ENCODE assay signal across 1 cellular context in the genomic region with DNA sequence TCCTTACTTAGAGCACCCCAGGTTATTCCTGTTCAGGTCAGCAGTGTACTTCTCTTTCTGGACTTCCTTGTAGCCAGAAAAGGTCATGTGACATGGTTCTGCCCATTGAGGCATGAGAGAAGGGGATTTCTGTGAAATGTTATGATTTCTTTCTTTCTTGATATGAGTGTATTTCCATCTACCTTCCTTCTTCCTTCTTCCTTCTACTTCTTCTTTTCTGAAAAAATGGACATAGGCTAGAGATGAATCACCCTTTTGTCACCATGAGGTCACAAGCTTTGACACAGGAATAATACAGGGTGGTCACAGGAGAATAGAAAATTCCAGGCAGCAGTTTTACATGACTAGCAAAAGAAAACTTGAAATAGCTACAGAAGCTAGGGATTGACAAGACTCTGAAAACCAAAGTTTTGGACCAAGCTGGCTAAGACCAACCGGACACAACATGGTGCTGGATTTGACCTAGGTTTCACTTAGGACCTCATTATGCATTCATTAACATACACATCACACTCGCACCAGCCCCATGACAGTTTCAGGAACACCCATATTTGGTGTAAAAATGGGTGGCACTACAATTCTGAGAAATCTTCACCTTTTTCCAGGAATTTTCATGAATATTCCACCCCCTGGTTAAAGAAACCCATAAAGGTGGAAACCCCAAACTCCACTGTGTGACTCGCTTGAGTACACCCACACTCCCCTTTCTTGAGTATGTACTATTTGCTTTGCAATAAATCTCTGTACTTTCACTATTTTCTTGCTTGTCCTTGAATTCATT.
TF ChIP-seq lines count a peak whose summit lies in the region.

No MANE protein-coding gene starts in this region.

TF ChIP-seq in K562, 482 proteins besides CTCF, POLR2A, EP300 and RAD21 (continued from another document):
- TF ChIP-seq, protein P1, sequence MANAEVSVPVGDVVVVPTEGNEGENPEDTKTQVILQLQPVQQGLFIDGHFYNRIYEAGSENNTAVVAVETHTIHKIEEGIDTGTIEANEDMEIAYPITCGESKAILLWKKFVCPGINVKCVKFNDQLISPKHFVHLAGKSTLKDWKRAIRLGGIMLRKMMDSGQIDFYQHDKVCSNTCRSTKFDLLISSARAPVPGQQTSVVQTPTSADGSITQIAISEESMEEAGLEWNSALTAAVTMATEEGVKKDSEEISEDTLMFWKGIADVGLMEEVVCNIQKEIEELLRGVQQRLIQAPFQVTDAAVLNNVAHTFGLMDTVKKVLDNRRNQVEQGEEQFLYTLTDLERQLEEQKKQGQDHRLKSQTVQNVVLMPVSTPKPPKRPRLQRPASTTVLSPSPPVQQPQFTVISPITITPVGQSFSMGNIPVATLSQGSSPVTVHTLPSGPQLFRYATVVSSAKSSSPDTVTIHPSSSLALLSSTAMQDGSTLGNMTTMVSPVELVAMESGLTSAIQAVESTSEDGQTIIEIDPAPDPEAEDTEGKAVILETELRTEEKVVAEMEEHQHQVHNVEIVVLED (CRISPR knock-in tag; IDR thresholded peaks at IDR 0.05), result no peak
- TF ChIP-seq, protein P2, sequence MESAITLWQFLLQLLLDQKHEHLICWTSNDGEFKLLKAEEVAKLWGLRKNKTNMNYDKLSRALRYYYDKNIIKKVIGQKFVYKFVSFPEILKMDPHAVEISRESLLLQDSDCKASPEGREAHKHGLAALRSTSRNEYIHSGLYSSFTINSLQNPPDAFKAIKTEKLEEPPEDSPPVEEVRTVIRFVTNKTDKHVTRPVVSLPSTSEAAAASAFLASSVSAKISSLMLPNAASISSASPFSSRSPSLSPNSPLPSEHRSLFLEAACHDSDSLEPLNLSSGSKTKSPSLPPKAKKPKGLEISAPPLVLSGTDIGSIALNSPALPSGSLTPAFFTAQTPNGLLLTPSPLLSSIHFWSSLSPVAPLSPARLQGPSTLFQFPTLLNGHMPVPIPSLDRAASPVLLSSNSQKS (CRISPR knock-in tag; IDR thresholded peaks at IDR 0.05), result no peak
- TF ChIP-seq ZNF551 (CRISPR knock-in tag; IDR thresholded peaks at IDR 0.05) (no peak), SRSF1 (IDR thresholded peaks at IDR 0.05; ENCODE audit: low read depth, low read length) (no peak), NFE2 (IDR thresholded peaks at IDR 0.05; ENCODE audit: low read depth) (no peak), CEBPB (tag; IDR thresholded peaks at IDR 0.05) (no peak), MEF2A (IDR thresholded peaks at IDR 0.05; ENCODE audit: control insufficient read depth, low read depth, low read length) (no peak), SREBF2 (CRISPR knock-in tag; IDR thresholded peaks at IDR 0.05) (no peak), L3MBTL2 (IDR thresholded peaks at IDR 0.05) (peak; percentile 63), TSHZ1 (CRISPR knock-in tag; IDR thresholded peaks at IDR 0.05) (no peak), HEY1 (CRISPR knock-in tag; IDR thresholded peaks at IDR 0.05; ENCODE audit: borderline replicate concordance) (no peak), TFAM (CRISPR knock-in tag; conservative IDR thresholded peaks at IDR 0.05) (no peak), SREBF1 (IDR thresholded peaks at IDR 0.05; ENCODE audit: borderline replicate concordance, low read depth, low read length) (no peak), ZC3H11A (IDR thresholded peaks at IDR 0.05; ENCODE audit: low read depth, low read length) (no peak), MYC (IDR thresholded peaks at IDR 0.05; ENCODE audit: low read depth, low read length) (peak; percentile 39), MYC (CRISPR knock-in tag; IDR thresholded peaks at IDR 0.05; ENCODE audit: borderline replicate concordance, low read depth) (no peak), EGR1 (conservative IDR thresholded peaks at IDR 0.05) (0 out of 2 replicates have a peak, but pooled peaks have one; percentile 20), MCM2 (IDR thresholded peaks at IDR 0.05; ENCODE audit: low read depth) (no peak), FOXA3 (CRISPR knock-in tag; conservative IDR thresholded peaks at IDR 0.05 in 1 of 2, IDR thresholded peaks at IDR 0.05 in 1 of 2) (no peak), KLF16 (IDR thresholded peaks at IDR 0.05) (no peak), POLR3G (IDR thresholded peaks at IDR 0.05; ENCODE audit: extremely low read depth, insufficient read length, insufficient replicate concordance) (no peak)
- TF ChIP-seq, protein P3, sequence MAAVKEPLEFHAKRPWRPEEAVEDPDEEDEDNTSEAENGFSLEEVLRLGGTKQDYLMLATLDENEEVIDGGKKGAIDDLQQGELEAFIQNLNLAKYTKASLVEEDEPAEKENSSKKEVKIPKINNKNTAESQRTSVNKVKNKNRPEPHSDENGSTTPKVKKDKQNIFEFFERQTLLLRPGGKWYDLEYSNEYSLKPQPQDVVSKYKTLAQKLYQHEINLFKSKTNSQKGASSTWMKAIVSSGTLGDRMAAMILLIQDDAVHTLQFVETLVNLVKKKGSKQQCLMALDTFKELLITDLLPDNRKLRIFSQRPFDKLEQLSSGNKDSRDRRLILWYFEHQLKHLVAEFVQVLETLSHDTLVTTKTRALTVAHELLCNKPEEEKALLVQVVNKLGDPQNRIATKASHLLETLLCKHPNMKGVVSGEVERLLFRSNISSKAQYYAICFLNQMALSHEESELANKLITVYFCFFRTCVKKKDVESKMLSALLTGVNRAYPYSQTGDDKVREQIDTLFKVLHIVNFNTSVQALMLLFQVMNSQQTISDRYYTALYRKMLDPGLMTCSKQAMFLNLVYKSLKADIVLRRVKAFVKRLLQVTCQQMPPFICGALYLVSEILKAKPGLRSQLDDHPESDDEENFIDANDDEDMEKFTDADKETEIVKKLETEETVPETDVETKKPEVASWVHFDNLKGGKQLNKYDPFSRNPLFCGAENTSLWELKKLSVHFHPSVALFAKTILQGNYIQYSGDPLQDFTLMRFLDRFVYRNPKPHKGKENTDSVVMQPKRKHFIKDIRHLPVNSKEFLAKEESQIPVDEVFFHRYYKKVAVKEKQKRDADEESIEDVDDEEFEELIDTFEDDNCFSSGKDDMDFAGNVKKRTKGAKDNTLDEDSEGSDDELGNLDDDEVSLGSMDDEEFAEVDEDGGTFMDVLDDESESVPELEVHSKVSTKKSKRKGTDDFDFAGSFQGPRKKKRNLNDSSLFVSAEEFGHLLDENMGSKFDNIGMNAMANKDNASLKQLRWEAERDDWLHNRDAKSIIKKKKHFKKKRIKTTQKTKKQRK (IDR thresholded peaks at IDR 0.05; ENCODE audit: borderline replicate concordance, low read depth, low read length), result no peak
- TF ChIP-seq, protein P4, sequence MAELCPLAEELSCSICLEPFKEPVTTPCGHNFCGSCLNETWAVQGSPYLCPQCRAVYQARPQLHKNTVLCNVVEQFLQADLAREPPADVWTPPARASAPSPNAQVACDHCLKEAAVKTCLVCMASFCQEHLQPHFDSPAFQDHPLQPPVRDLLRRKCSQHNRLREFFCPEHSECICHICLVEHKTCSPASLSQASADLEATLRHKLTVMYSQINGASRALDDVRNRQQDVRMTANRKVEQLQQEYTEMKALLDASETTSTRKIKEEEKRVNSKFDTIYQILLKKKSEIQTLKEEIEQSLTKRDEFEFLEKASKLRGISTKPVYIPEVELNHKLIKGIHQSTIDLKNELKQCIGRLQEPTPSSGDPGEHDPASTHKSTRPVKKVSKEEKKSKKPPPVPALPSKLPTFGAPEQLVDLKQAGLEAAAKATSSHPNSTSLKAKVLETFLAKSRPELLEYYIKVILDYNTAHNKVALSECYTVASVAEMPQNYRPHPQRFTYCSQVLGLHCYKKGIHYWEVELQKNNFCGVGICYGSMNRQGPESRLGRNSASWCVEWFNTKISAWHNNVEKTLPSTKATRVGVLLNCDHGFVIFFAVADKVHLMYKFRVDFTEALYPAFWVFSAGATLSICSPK (IDR thresholded peaks at IDR 0.05; ENCODE audit: borderline replicate concordance), result no peak
- TF ChIP-seq, protein P5, sequence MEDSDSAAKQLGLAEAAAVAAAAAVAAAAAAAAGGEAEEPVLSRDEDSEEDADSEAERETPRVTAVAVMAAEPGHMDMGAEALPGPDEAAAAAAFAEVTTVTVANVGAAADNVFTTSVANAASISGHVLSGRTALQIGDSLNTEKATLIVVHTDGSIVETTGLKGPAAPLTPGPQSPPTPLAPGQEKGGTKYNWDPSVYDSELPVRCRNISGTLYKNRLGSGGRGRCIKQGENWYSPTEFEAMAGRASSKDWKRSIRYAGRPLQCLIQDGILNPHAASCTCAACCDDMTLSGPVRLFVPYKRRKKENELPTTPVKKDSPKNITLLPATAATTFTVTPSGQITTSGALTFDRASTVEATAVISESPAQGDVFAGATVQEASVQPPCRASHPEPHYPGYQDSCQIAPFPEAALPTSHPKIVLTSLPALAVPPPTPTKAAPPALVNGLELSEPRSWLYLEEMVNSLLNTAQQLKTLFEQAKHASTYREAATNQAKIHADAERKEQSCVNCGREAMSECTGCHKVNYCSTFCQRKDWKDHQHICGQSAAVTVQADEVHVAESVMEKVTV (CRISPR knock-in tag; IDR thresholded peaks at IDR 0.05), result no peak
- TF ChIP-seq, protein P6, sequence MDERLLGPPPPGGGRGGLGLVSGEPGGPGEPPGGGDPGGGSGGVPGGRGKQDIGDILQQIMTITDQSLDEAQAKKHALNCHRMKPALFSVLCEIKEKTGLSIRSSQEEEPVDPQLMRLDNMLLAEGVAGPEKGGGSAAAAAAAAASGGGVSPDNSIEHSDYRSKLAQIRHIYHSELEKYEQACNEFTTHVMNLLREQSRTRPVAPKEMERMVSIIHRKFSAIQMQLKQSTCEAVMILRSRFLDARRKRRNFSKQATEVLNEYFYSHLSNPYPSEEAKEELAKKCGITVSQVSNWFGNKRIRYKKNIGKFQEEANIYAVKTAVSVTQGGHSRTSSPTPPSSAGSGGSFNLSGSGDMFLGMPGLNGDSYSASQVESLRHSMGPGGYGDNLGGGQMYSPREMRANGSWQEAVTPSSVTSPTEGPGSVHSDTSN (CRISPR knock-in tag; IDR thresholded peaks at IDR 0.05; ENCODE audit: low read depth), result no peak
- TF ChIP-seq, protein P6 (tag; conservative IDR thresholded peaks at IDR 0.05; ENCODE audit: low read depth), result no peak; the same call in 1 of the 2 replicates
